8 cellular contexts compared by ENCODE assay signal in genomic region chr12:3034067-3034750, GRCh38. TPM values are rescaled to one million over a fixed set of nuclear protein-coding genes. Genes with fewer than 3 reads are reported as not detected.
DNase-seq lines count a peak whose midpoint lies in the region; ATAC-seq and TF ChIP-seq lines count a peak whose summit lies in the region.

No MANE protein-coding gene starts in this region.

- no peak overlapping the region for H3K27ac ChIP-seq in esophagus squamous epithelium
- H3K27ac ChIP-seq in naive thymus-derived CD4-positive, alpha-beta T cell (ENCODE audit: low read depth, low read length), result no peak overlapping the region
- H3K27ac ChIP-seq in transverse colon, result no peak overlapping the region

- TF ChIP-seq CTCF in activated B cell treated with CpG ODN at 0.5 μM for 24 hours (IDR thresholded peaks at IDR 0.05) (no peak), esophagus squamous epithelium (IDR thresholded peaks at IDR 0.05) (peak in 5 of 6 experiments; percentile 21 to 66 (median 54)), transverse colon (IDR thresholded peaks at IDR 0.05) (peak; percentile 55 to 66 (median 59))

- no peaks in the 10 kb centered on the region for H3K27me3 Mint-ChIP-seq in activated B cell treated with CpG ODN at 0.5 μM for 24 hours
- peaks cover 0 to 16% (median 0%) of the 10 kb centered on the region in 5 donors for H3K27me3 Mint-ChIP-seq in naive thymus-derived CD4-positive, alpha-beta T cell

- ATAC-seq in GM19035 (IDR thresholded peaks at IDR 0.05; ENCODE audit: unreplicated experiment) (peak; percentile 62), activated B cell treated with CpG ODN at 0.5 μM for 24 hours (ENCODE audit: low read depth) (peak; percentile 82)
- peak; percentile 46 for ATAC-seq in naive thymus-derived CD4-positive, alpha-beta T cell

- DNase-seq in CD1c-positive myeloid dendritic cell (ENCODE audit: extremely low spot score), result peak; percentile 43
- DNase-seq in NCI-H146 treated with DMSO at 0.1 percent for 48 hours (lab: John Stamatoyannopoulos, UW; ENCODE audit: unreplicated experiment), result peak; percentile 21
- no peak for DNase-seq in activated B cell treated with CpG ODN at 0.5 μM for 24 hours
- DNase-seq in esophagus squamous epithelium (lab: John Stamatoyannopoulos, UW), result no peak
- DNase-seq in naive thymus-derived CD4-positive, alpha-beta T cell, result peak in 2 of 9 donors; percentile 11 to 38
- DNase-seq in transverse colon, result peak; percentile 51
- DNase-seq in effector CD8-positive, alpha-beta T cell (lab: John Stamatoyannopoulos, UW), result no peak

- H3K9me3 ChIP-seq in esophagus squamous epithelium (no peaks in the 10 kb centered on the region), transverse colon (no peaks in the 10 kb centered on the region)
- no peaks in the 10 kb centered on the region for H3K9me3 ChIP-seq in naive thymus-derived CD4-positive, alpha-beta T cell (ENCODE audit: control insufficient read depth in 2 of 3, low read length in 3 of 3)

- no peak for TF ChIP-seq POLR2A in esophagus squamous epithelium (IDR thresholded peaks at IDR 0.05)
- no peak for TF ChIP-seq POLR2A in transverse colon (IDR thresholded peaks at IDR 0.05)

- POLR2A ChIA-PET in activated B cell treated with CpG ODN at 0.5 μM for 24 hours (lab: Charles Lee), result no interaction called here
- POLR2A ChIA-PET in naive thymus-derived CD4-positive, alpha-beta T cell (lab: Charles Lee), result no interaction called here

- intact Hi-C loops in activated B cell treated with CpG ODN at 0.5 μM for 24 hours (cut with micrococcal nuclease), result loop anchor here (1.0 to 10.0 kb wide), 2 partner anchors 188 to 339 kb away; no protein-coding TSS in a partner anchor
- intact Hi-C loops in esophagus squamous epithelium (cut with DNase I), result loop anchor here (10.0 kb wide), 1 partner anchor 179 kb away; the partner anchor contains the start of gene TEX52
- intact Hi-C loops in naive thymus-derived CD4-positive, alpha-beta T cell (cut with micrococcal nuclease), result no loop called here
- intact Hi-C loops in transverse colon (cut with DNase I; ENCODE audit: low total_unique reads), result no loop called here

- no peaks in the 10 kb centered on the region for H3K36me3 Mint-ChIP-seq in activated B cell treated with CpG ODN at 0.5 μM for 24 hours (ENCODE audit: low read depth)
- H3K36me3 Mint-ChIP-seq in naive thymus-derived CD4-positive, alpha-beta T cell, result no peaks in the 10 kb centered on the region

- no peaks in the 10 kb centered on the region for H3K27me3 ChIP-seq in esophagus squamous epithelium
- no peaks in the 10 kb centered on the region for H3K27me3 ChIP-seq in naive thymus-derived CD4-positive, alpha-beta T cell (ENCODE audit: control insufficient read depth in 2 of 2, insufficient read depth in 2 of 2, low read length in 2 of 2)
- H3K27me3 ChIP-seq in transverse colon, result no peaks in the 10 kb centered on the region

- H3K27ac Mint-ChIP-seq in activated B cell treated with CpG ODN at 0.5 μM for 24 hours, result no peak overlapping the region
- no peak overlapping the region for H3K27ac Mint-ChIP-seq in naive thymus-derived CD4-positive, alpha-beta T cell

- H3K4me3 Mint-ChIP-seq in activated B cell treated with CpG ODN at 0.5 μM for 24 hours, result no peak overlapping the region
- H3K4me3 Mint-ChIP-seq in naive thymus-derived CD4-positive, alpha-beta T cell, result no peak overlapping the region

- 47 to 91% methylated on average over 4 to 7 of the region's 10 CpGs for WGBS in esophagus squamous epithelium, 2 donors
- 43 to 47% methylated on average over 2 to 10 of the region's 10 CpGs for WGBS in transverse colon (ENCODE audit: low coverage in 1 of 2), 2 donors

- no peaks in the 10 kb centered on the region for H3K9me3 Mint-ChIP-seq in activated B cell treated with CpG ODN at 0.5 μM for 24 hours
- no peaks in the 10 kb centered on the region for H3K9me3 Mint-ChIP-seq in naive thymus-derived CD4-positive, alpha-beta T cell

- H3K4me1 ChIP-seq in esophagus squamous epithelium, result peaks cover 0 to 8% (median 0%) of the 10 kb centered on the region in 3 donors
- H3K4me1 ChIP-seq in naive thymus-derived CD4-positive, alpha-beta T cell (ENCODE audit: control insufficient read depth in 2 of 2, insufficient read depth in 2 of 2, low read length in 2 of 2), result no peaks in the 10 kb centered on the region
- H3K4me1 ChIP-seq in transverse colon, result no peaks in the 10 kb centered on the region

- H3K36me3 ChIP-seq in esophagus squamous epithelium, result peaks cover 0 to 39% (median 4%) of the 10 kb centered on the region in 3 donors
- no peaks in the 10 kb centered on the region for H3K36me3 ChIP-seq in naive thymus-derived CD4-positive, alpha-beta T cell (ENCODE audit: control insufficient read depth in 2 of 3, insufficient read depth in 3 of 3, low read length in 3 of 3)
- no peaks in the 10 kb centered on the region for H3K36me3 ChIP-seq in transverse colon

- no peak for TF ChIP-seq EP300 in transverse colon (IDR thresholded peaks at IDR 0.05; ENCODE audit: low read depth)

- no peak overlapping the region for H3K4me3 ChIP-seq in esophagus squamous epithelium
- H3K4me3 ChIP-seq in naive thymus-derived CD4-positive, alpha-beta T cell (ENCODE audit: low read length), result no peak overlapping the region
- H3K4me3 ChIP-seq in transverse colon, result no peak overlapping the region

- in situ Hi-C loops in transverse colon (cut with MboI; ENCODE audit: low pct_ligation_motif_present in 1 of 4, low pct_unique_long_range_greater_than_20kb in 1 of 4, low sequenced_read_pairs in 3 of 4), result loop anchor here (25.0 kb wide), 1 partner anchor 172 kb away; the partner anchor contains the start of gene TEX52 (in 4 of the 4)

- CTCF ChIA-PET in activated B cell treated with CpG ODN at 0.5 μM for 24 hours (lab: Charles Lee), result interaction anchor here (1.1 to 1.9 kb wide), 2 partner anchors 189 to 241 kb away, joined by 3 to 10 read pairs; no protein-coding TSS in a partner anchor
- CTCF ChIA-PET in naive thymus-derived CD4-positive, alpha-beta T cell (lab: Charles Lee), result no interaction called here

- no peaks in the 10 kb centered on the region for H3K4me1 Mint-ChIP-seq in activated B cell treated with CpG ODN at 0.5 μM for 24 hours
- peaks cover 0 to 4% (median 0%) of the 10 kb centered on the region in 7 donors for H3K4me1 Mint-ChIP-seq in naive thymus-derived CD4-positive, alpha-beta T cell

RNA-seq across cellular contexts. Expression of gene TSPAN9, which starts 43.0 kb away (rescaled TPM):
- total RNA-seq in activated B cell treated with CpG ODN at 0.5 μM for 24 hours (0.20 and 0.54 TPM in 2 replicates), esophagus squamous epithelium (10 to 100 TPM; 10.6 to 23.7 (median 17.6) TPM), transverse colon (1 to 10 TPM; 4.2 to 9.3 (median 6.1) TPM)
- total RNA-seq in naive thymus-derived CD4-positive, alpha-beta T cell, result 1 to 10 TPM in 4 of 5 experiments, not detected in 1; 1.0 to 1.8 (median 1.3) TPM
- polyA plus RNA-seq in naive thymus-derived CD4-positive, alpha-beta T cell, result under 1 TPM; 0.20 to 0.41 TPM

Comparison
In these comparisons a context has a peak if more than half of its experiments do, and no peak if none do; other contexts are left out.
1. DNase-seq: peak in CD1c-positive myeloid dendritic cell (single experiment), NCI-H146 treated with DMSO at 0.1 percent for 48 hours (single experiment) and transverse colon (single experiment); none in activated B cell treated with CpG ODN at 0.5 μM for 24 hours (single experiment), esophagus squamous epithelium (single experiment) and effector CD8-positive, alpha-beta T cell (single experiment).
2. intact Hi-C loops: an anchor here in activated B cell treated with CpG ODN at 0.5 μM for 24 hours (1.0 to 10.0 kb wide) and esophagus squamous epithelium (10.0 kb wide); none called in naive thymus-derived CD4-positive, alpha-beta T cell and transverse colon.
3. Peak in every context shown above with its lines, with median percentiles within 50 percentile points of each other: ATAC-seq.